ENCODE assay signal across 8 cellular contexts in genomic region chr6:63573140-63573898, GRCh38. TPM values are rescaled to one million over a fixed set of nuclear protein-coding genes. Genes with fewer than 3 reads are reported as not detected.
A peak's percentile ranks its signal among the peaks of the same experiment; 100 is the strongest.
DNase-seq lines count a peak whose midpoint lies in the region; ATAC-seq and TF ChIP-seq lines count a peak whose summit lies in the region.

No MANE protein-coding gene starts in this region.

- H3K9me3 ChIP-seq in CD4-positive, alpha-beta memory T cell (ENCODE audit: control insufficient read depth in 1 of 2, low read length in 2 of 2), result no peaks in the 10 kb centered on the region
- H3K9me3 ChIP-seq in mononuclear cell (ENCODE audit: low read depth, low read length), result no peaks in the 10 kb centered on the region

- ATAC-seq in GM19372 (IDR thresholded peaks at IDR 0.05; ENCODE audit: low read depth, unreplicated experiment) (peak; percentile 47), HG03521 (IDR thresholded peaks at IDR 0.05; ENCODE audit: unreplicated experiment) (peak; percentile 31)

- peak overlapping the region; percentile 95 to 99 (median 96) for H3K27ac Mint-ChIP-seq in CD4-positive, alpha-beta memory T cell

- peak overlapping the region; percentile 52 to 71 for H3K4me3 ChIP-seq in CD4-positive, alpha-beta memory T cell (ENCODE audit: low read length in 2 of 2)
- H3K4me3 ChIP-seq in epithelial cell of esophagus (ENCODE audit: low read length), result peak overlapping the region; percentile 92
- H3K4me3 ChIP-seq in mononuclear cell (ENCODE audit: low read length), result peak overlapping the region; percentile 76

- H3K4me1 Mint-ChIP-seq in CD4-positive, alpha-beta memory T cell, result peaks cover 21 to 52% (median 30%) of the 10 kb centered on the region in 4 donors

- H3K27me3 ChIP-seq in CD4-positive, alpha-beta memory T cell (ENCODE audit: insufficient read depth, low read length), result no peaks in the 10 kb centered on the region
- H3K27me3 ChIP-seq in mononuclear cell (ENCODE audit: insufficient read depth, low read length), result peaks cover 6% of the 10 kb centered on the region

- no peak for TF ChIP-seq CTCF in epithelial cell of esophagus (IDR thresholded peaks at IDR 0.05; ENCODE audit: insufficient read depth, low read depth, low read length, missing control alignments)

- DNase-seq in CD4-positive, alpha-beta memory T cell, result peak; percentile 67 to 80 (median 76)
- peak; percentile 50 to 69 for DNase-seq in NOMO-1 (lab: John Stamatoyannopoulos, UW; ENCODE audit: unreplicated experiment in 2 of 2)
- peak; percentile 81 for DNase-seq in activated CD8-positive, alpha-beta memory T cell treated with anti-CD3 and anti-CD28 coated beads, Interleukin-2, amount 50 U/mL, for 48 hours
- peak; percentile 98 for DNase-seq in epithelial cell of esophagus (ENCODE audit: low read depth)
- DNase-seq in stimulated activated CD8-positive, alpha-beta memory T cell treated with anti-CD3 and anti-CD28 coated beads, Interleukin-4, amount 100 ng/mL, for 4 hours (ENCODE audit: low read depth in 2 of 2, low spot score in 1 of 2), result peak; percentile 32 to 36

- H3K9me3 Mint-ChIP-seq in CD4-positive, alpha-beta memory T cell, result no peaks in the 10 kb centered on the region

- H3K27ac ChIP-seq in CD4-positive, alpha-beta memory T cell (ENCODE audit: low read depth, low read length), result peak overlapping the region; percentile 92

- H3K4me1 ChIP-seq in CD4-positive, alpha-beta memory T cell (ENCODE audit: insufficient read depth, low read length), result peaks cover 30% of the 10 kb centered on the region
- H3K4me1 ChIP-seq in mononuclear cell (ENCODE audit: insufficient read depth, low read length), result peaks cover 17% of the 10 kb centered on the region

- CTCF ChIA-PET in CD4-positive, alpha-beta memory T cell (lab: Charles Lee; ENCODE audit: partially characterized antibody), result interaction anchor here (0.8 to 2.4 kb wide), 11 partner anchors 9 to 191 kb away, joined by 3 to 23 read pairs (median 4); partner anchors contain the start of gene PHF3

- H3K27me3 Mint-ChIP-seq in CD4-positive, alpha-beta memory T cell, result no peaks in the 10 kb centered on the region

- H3K4me3 Mint-ChIP-seq in CD4-positive, alpha-beta memory T cell, result peak overlapping the region; percentile 87 to 98 (median 94)

- H3K36me3 Mint-ChIP-seq in CD4-positive, alpha-beta memory T cell, result peaks cover 12 to 35% of the 10 kb centered on the region in 2 donors

- POLR2A ChIA-PET in CD4-positive, alpha-beta memory T cell (lab: Charles Lee; ENCODE audit: partially characterized antibody), result interaction anchor here (0.8 to 2.9 kb wide), 9 partner anchors 8 to 167 kb away, joined by 3 to 62 read pairs (median 4); partner anchors contain the start of gene PHF3

- intact Hi-C loops in CD4-positive, alpha-beta memory T cell (cut with micrococcal nuclease), result loop anchor here (1.0 kb wide), 1 partner anchor 191 kb away; no protein-coding TSS in a partner anchor

- H3K36me3 ChIP-seq in CD4-positive, alpha-beta memory T cell (ENCODE audit: insufficient read depth, low read length), result no peaks in the 10 kb centered on the region

RNA-seq across cellular contexts. Expression of gene PTP4A1, which starts 1.0 kb away (rescaled TPM):
- total RNA-seq in CD4-positive, alpha-beta memory T cell, result 10 to 100 TPM; 22.6 to 30.3 TPM
- polyA plus RNA-seq in CD4-positive, alpha-beta memory T cell, result 10 to 100 TPM; 41.6 to 96.3 TPM
- 82.1 TPM for total RNA-seq in mononuclear cell

Comparison
In these comparisons a context has a peak if more than half of its experiments do, and no peak if none do; other contexts are left out.
1. Peak in every context shown above with its lines: DNase-seq, ATAC-seq, H3K4me3 ChIP-seq and H3K27ac ChIP-seq.
2. DNase-seq: peak in every context shown above with its lines; median percentile 98 in epithelial cell of esophagus; 81 in activated CD8-positive, alpha-beta memory T cell treated with anti-CD3 and anti-CD28 coated beads, Interleukin-2, amount 50 U/mL, for 48 hours; 76 in CD4-positive, alpha-beta memory T cell; 60 in NOMO-1; 34 in stimulated activated CD8-positive, alpha-beta memory T cell treated with anti-CD3 and anti-CD28 coated beads, Interleukin-4, amount 100 ng/mL, for 4 hours.